ENCODE assay signal across 14 cellular contexts in the genomic region with DNA sequence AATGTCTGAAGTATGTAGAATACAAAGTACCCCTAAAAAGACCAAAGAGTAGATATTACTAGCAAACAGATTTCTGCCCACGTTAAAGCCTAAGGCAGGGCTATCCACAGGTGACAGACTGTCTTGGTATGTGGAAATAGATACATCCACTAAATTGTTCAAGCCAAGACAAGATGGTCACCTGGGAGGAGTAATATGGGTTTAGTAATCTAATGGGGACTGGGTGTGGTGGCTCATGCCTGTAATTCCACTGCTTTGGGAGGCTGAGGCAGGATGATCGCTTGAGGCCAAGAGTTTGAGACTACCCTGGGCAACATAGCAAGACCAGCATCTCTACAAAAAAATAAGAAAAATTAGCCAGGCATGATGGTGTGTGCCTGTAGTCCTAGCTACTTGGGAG.
"Had no signal": no experiment of that assay in that cellular context is flagged by ENCODE, and none has a peak within 500 bp of the region (broad histone marks: within the 10 kb centered on the region; RNA-seq: fewer than 3 reads in every experiment).

No MANE protein-coding gene starts in this region.

- H3K36me3 ChIP-seq: left lung had no signal

- H3K9me3 Mint-ChIP-seq: endodermal cell; naive thymus-derived CD4-positive, alpha-beta T cell; stimulated activated memory B cell treated with anti-CD40 and anti-IgM and Interleukin-4, amounts not matched to agents 10 μg/mL and 1 μg/mL and 100 μg/mL, for 72 hours had no signal

- H3K27me3 Mint-ChIP-seq: naive thymus-derived CD4-positive, alpha-beta T cell; stimulated activated memory B cell treated with anti-CD40 and anti-IgM and Interleukin-4, amounts not matched to agents 10 μg/mL and 1 μg/mL and 100 μg/mL, for 72 hours had no signal

- ATAC-seq: activated CD4-positive, CD25-positive, alpha-beta regulatory T cell treated with anti-CD3 and anti-CD28 coated beads, Interleukin-2, amount 50 U/mL, for 24 hours; left lung; naive thymus-derived CD4-positive, alpha-beta T cell; stimulated activated memory B cell treated with anti-CD40 and anti-IgM and Interleukin-4, amounts not matched to agents 10 μg/mL and 1 μg/mL and 100 μg/mL, for 72 hours had no signal

- H3K4me3 ChIP-seq: left lung, upper lobe of left lung had no signal

- FAIRE-seq: kidney had no signal

- DNase-seq: activated naive CD4-positive, alpha-beta T cell; activated T-cell treated with anti-CD3 and anti-CD28 coated beads for 4 hours; aorta; endodermal cell; hippocampal formation; kidney; left lung; naive thymus-derived CD4-positive, alpha-beta T cell; occipital lobe; stimulated activated CD4-positive, alpha-beta T cell treated with anti-CD3 and anti-CD28 coated beads, Interleukin-2, amount 100 ng/mL, for 48 hours; T-helper 9 cell; upper lobe of left lung had no signal

- H3K27ac Mint-ChIP-seq: endodermal cell had no signal

- H3K9me3 ChIP-seq: left lung, upper lobe of left lung had no signal

- H3K27ac ChIP-seq: left lung, upper lobe of left lung had no signal

- H3K27me3 ChIP-seq: left lung, upper lobe of left lung had no signal

- H3K4me3 Mint-ChIP-seq: endodermal cell; naive thymus-derived CD4-positive, alpha-beta T cell; stimulated activated memory B cell treated with anti-CD40 and anti-IgM and Interleukin-4, amounts not matched to agents 10 μg/mL and 1 μg/mL and 100 μg/mL, for 72 hours had no signal
